ENCODE assay signal across 8 cellular contexts in genomic region chr4:65834707-65835106, GRCh38.
"Had no signal": no experiment of that assay in that cellular context is flagged by ENCODE, and none has a peak within 500 bp of the region (broad histone marks: within the 10 kb centered on the region; RNA-seq: fewer than 3 reads in every experiment).

No MANE protein-coding gene starts in this region.

- H3K4me1 Mint-ChIP-seq: GM23338, IgD-negative memory B cell had no signal

- H3K36me3 Mint-ChIP-seq: IgD-negative memory B cell had no signal

- H3K9me3 Mint-ChIP-seq: GM23338 had no signal

- H3K4me2 ChIP-seq: GM23338 had no signal

- H2AFZ ChIP-seq: GM23338 had no signal

- H3K9me3 ChIP-seq: HAP-1 had no signal

- H3K27me3 Mint-ChIP-seq: IgD-negative memory B cell had no signal

- H3K27ac ChIP-seq: HL-60 had no signal

- H3K4me3 Mint-ChIP-seq: GM23338, HFFc6, IgD-negative memory B cell had no signal

- H3K4me3 ChIP-seq: GM23338, HAP-1 had no signal

- DNase-seq: H7, HFFc6, KG1 had no signal

- H3K36me3 ChIP-seq: HAP-1 had no signal

- H3K27ac Mint-ChIP-seq: GM23338, HFFc6 had no signal

- ATAC-seq: GM23338, HCT116 had no signal

- H3K4me1 ChIP-seq: HAP-1 had no signal
